ENCODE assay signal across 15 cellular contexts in the genomic region with DNA sequence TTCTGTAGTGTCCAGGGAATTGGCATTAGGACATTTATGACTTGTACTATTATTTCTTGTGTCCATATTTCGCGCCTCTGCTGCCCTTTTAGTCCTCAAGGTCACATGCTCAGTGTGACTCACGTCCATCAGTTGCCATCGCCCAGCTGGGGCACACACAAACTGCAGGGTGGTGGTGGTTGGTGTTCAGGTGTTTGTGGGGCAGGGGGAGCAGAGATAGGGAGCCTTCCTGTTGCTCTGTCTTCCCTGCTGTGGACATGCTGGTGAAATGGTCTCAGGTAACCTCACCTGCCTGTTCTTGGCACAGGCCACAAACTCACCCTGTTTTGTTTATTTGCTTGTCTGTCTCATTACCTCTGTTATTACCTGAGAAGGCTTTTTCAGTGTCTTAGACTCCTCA. TPM values are rescaled to one million over a fixed set of nuclear protein-coding genes. Genes with fewer than 3 reads are reported as not detected.
DNase-seq lines count a peak whose midpoint lies in the region; ATAC-seq and TF ChIP-seq lines count a peak whose summit lies in the region.
"Had no signal": no experiment of that assay in that cellular context is flagged by ENCODE, and none has a peak within 500 bp of the region (broad histone marks: within the 10 kb centered on the region; RNA-seq: fewer than 3 reads in every experiment).

No MANE protein-coding gene starts in this region.

- no peak for ATAC-seq in activated T-helper 17 cell treated with anti-CD3 and anti-CD28 coated beads, Interleukin-2, amount 50 U/mL, for 72 hours (replicated peaks)
- no peak for ATAC-seq in GM21786 (IDR thresholded peaks at IDR 0.05; ENCODE audit: unreplicated experiment)

- H3K27ac Mint-ChIP-seq in activated T-helper 17 cell treated with anti-CD3 and anti-CD28 coated beads, Interleukin-2, amount 50 U/mL, for 72 hours, result peak overlapping the region; percentile 89
- H3K27ac Mint-ChIP-seq: type B pancreatic cell had no signal

- peaks cover 73% of the 10 kb centered on the region for H3K36me3 Mint-ChIP-seq in activated T-helper 17 cell treated with anti-CD3 and anti-CD28 coated beads, Interleukin-2, amount 50 U/mL, for 72 hours (ENCODE audit: low read depth)

- H3K9me3 Mint-ChIP-seq in activated T-helper 17 cell treated with anti-CD3 and anti-CD28 coated beads, Interleukin-2, amount 50 U/mL, for 72 hours, result no peaks in the 10 kb centered on the region
- H3K9me3 Mint-ChIP-seq: type B pancreatic cell had no signal

- no peak for TF ChIP-seq CTCF in C4-2B (conservative IDR thresholded peaks at IDR 0.05)

- H3K27ac ChIP-seq in C4-2B, result peak overlapping the region; percentile 32
- H3K27ac ChIP-seq: neutrophil, SJCRH30 had no signal

- H3K4me1 Mint-ChIP-seq in activated T-helper 17 cell treated with anti-CD3 and anti-CD28 coated beads, Interleukin-2, amount 50 U/mL, for 72 hours, result peaks cover 13% of the 10 kb centered on the region
- H3K4me1 Mint-ChIP-seq: brain had no signal

- H3K4me3 Mint-ChIP-seq in activated T-helper 17 cell treated with anti-CD3 and anti-CD28 coated beads, Interleukin-2, amount 50 U/mL, for 72 hours, result peak overlapping the region; percentile 59
- H3K4me3 Mint-ChIP-seq: brain, type B pancreatic cell had no signal

- no peaks in the 10 kb centered on the region for H3K27me3 Mint-ChIP-seq in activated T-helper 17 cell treated with anti-CD3 and anti-CD28 coated beads, Interleukin-2, amount 50 U/mL, for 72 hours
- H3K27me3 Mint-ChIP-seq: type B pancreatic cell had no signal

- DNase-seq in HT-29 (ENCODE audit: low spot score) (peak; percentile 41), lung microvascular endothelial cell (ENCODE audit: low read depth in 2 of 2) (peak; percentile 58 to 73), NCI-H524 treated with DMSO at 0.1 percent for 48 hours (lab: John Stamatoyannopoulos, UW) (no peak), globus pallidus (ENCODE audit: low spot score) (no peak)
- DNase-seq in stimulated activated CD4-positive, alpha-beta T cell treated with anti-CD3 and anti-CD28 coated beads, Interleukin-12 subunit alpha, Interleukin-12 subunit beta, amount 100 ng/mL, for 4 hours, result no peak
- DNase-seq: activated CD4-positive, alpha-beta T cell treated with anti-CD3 and anti-CD28 coated beads, Interleukin-2, amount 50 U/mL, for 1 hour; Caco-2; NCI-H1930; SJCRH30 had no signal

RNA-seq across cellular contexts. Expression of a gene that starts 22.4 kb away (rescaled TPM):
- total RNA-seq in HT-29 (2014; rRNA removed; shearing (Covaris generic)), result 15.0 and 15.3 TPM in 2 replicates
- 10 to 100 TPM; 27.2 to 27.8 TPM for total RNA-seq in activated T-helper 17 cell treated with anti-CD3 and anti-CD28 coated beads, Interleukin-2, amount 50 U/mL, for 72 hours
- 1.1 and 2.0 TPM in 2 replicates for total RNA-seq in lung microvascular endothelial cell

RNA-seq across cellular contexts. Expression of a gene that starts 26.6 kb away (rescaled TPM):
- total RNA-seq in HT-29 (2014; rRNA removed; shearing (Covaris generic)), result 33.1 and 45.2 TPM in 2 replicates
- total RNA-seq in activated T-helper 17 cell treated with anti-CD3 and anti-CD28 coated beads, Interleukin-2, amount 50 U/mL, for 72 hours, result 10 to 100 TPM in 1 of 2 donors, 1 to 10 TPM in 1; 7.6 to 14.3 TPM
- 18.1 and 18.3 TPM in 2 replicates for total RNA-seq in lung microvascular endothelial cell

RNA-seq across cellular contexts. Expression of a gene that starts 28.6 kb away (rescaled TPM):
- total RNA-seq in HT-29 (2014; rRNA removed; shearing (Covaris generic)), result 58.6 and 67.6 TPM in 2 replicates
- total RNA-seq in activated T-helper 17 cell treated with anti-CD3 and anti-CD28 coated beads, Interleukin-2, amount 50 U/mL, for 72 hours, result 10 to 100 TPM; 53.8 to 60.5 TPM
- total RNA-seq in lung microvascular endothelial cell, result 5.0 and 6.3 TPM in 2 replicates

RNA-seq across cellular contexts. Expression of a gene that starts 32.3 kb away (rescaled TPM):
- total RNA-seq in HT-29 (2014; rRNA removed; shearing (Covaris generic)), result 25.8 and 26.3 TPM in 2 replicates
- total RNA-seq in activated T-helper 17 cell treated with anti-CD3 and anti-CD28 coated beads, Interleukin-2, amount 50 U/mL, for 72 hours, result 10 to 100 TPM in 1 of 2 donors, 1 to 10 TPM in 1; 3.8 to 12.3 TPM
- 4.6 and 12.5 TPM in 2 replicates for total RNA-seq in lung microvascular endothelial cell

RNA-seq across cellular contexts. Expression of a gene that starts 33.0 kb away (rescaled TPM):
- total RNA-seq in HT-29 (2014; rRNA removed; shearing (Covaris generic)), result 247 and 262 TPM in 2 replicates
- 100 to 1,000 TPM; 101 to 103 TPM for total RNA-seq in activated T-helper 17 cell treated with anti-CD3 and anti-CD28 coated beads, Interleukin-2, amount 50 U/mL, for 72 hours
- 87.6 and 105 TPM in 2 replicates for total RNA-seq in lung microvascular endothelial cell

Comparison
In these comparisons a context has a peak if more than half of its experiments do, and no peak if none do; other contexts are left out.
1. DNase-seq: peak in HT-29 (single experiment) and lung microvascular endothelial cell (2 of 2); none in stimulated activated CD4-positive, alpha-beta T cell treated with anti-CD3 and anti-CD28 coated beads, Interleukin-12 subunit alpha, Interleukin-12 subunit beta, amount 100 ng/mL, for 4 hours (single experiment), NCI-H524 treated with DMSO at 0.1 percent for 48 hours (single experiment) and globus pallidus (single experiment).